ENCODE assay signal across 1 cellular context in genomic region chr10:84291389-84291788, GRCh38.
A peak's percentile ranks its signal among the peaks of the same experiment; 100 is the strongest.
TF ChIP-seq lines count a peak whose summit lies in the region.

No MANE protein-coding gene starts in this region.

TF ChIP-seq in WTC11, 78 proteins besides CTCF, POLR2A, EP300 and RAD21 (continued from another document):
- peak; percentile 23; the same call in 1 of the 2 replicates for TF ChIP-seq MXD4 (CRISPR knock-in tag; IDR thresholded peaks at IDR 0.05; ENCODE audit: borderline replicate concordance)
- TF ChIP-seq, protein P1, sequence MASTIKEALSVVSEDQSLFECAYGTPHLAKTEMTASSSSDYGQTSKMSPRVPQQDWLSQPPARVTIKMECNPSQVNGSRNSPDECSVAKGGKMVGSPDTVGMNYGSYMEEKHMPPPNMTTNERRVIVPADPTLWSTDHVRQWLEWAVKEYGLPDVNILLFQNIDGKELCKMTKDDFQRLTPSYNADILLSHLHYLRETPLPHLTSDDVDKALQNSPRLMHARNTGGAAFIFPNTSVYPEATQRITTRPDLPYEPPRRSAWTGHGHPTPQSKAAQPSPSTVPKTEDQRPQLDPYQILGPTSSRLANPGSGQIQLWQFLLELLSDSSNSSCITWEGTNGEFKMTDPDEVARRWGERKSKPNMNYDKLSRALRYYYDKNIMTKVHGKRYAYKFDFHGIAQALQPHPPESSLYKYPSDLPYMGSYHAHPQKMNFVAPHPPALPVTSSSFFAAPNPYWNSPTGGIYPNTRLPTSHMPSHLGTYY (CRISPR knock-in tag; IDR thresholded peaks at IDR 0.05) = peak; percentile 77; the same call in 1 of the 2 replicates
- TF ChIP-seq, protein P2, sequence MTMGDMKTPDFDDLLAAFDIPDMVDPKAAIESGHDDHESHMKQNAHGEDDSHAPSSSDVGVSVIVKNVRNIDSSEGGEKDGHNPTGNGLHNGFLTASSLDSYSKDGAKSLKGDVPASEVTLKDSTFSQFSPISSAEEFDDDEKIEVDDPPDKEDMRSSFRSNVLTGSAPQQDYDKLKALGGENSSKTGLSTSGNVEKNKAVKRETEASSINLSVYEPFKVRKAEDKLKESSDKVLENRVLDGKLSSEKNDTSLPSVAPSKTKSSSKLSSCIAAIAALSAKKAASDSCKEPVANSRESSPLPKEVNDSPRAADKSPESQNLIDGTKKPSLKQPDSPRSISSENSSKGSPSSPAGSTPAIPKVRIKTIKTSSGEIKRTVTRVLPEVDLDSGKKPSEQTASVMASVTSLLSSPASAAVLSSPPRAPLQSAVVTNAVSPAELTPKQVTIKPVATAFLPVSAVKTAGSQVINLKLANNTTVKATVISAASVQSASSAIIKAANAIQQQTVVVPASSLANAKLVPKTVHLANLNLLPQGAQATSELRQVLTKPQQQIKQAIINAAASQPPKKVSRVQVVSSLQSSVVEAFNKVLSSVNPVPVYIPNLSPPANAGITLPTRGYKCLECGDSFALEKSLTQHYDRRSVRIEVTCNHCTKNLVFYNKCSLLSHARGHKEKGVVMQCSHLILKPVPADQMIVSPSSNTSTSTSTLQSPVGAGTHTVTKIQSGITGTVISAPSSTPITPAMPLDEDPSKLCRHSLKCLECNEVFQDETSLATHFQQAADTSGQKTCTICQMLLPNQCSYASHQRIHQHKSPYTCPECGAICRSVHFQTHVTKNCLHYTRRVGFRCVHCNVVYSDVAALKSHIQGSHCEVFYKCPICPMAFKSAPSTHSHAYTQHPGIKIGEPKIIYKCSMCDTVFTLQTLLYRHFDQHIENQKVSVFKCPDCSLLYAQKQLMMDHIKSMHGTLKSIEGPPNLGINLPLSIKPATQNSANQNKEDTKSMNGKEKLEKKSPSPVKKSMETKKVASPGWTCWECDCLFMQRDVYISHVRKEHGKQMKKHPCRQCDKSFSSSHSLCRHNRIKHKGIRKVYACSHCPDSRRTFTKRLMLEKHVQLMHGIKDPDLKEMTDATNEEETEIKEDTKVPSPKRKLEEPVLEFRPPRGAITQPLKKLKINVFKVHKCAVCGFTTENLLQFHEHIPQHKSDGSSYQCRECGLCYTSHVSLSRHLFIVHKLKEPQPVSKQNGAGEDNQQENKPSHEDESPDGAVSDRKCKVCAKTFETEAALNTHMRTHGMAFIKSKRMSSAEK (CRISPR knock-in tag; IDR thresholded peaks at IDR 0.05; ENCODE audit: borderline replicate concordance) = no peak
- no peak for TF ChIP-seq ZNF263 (CRISPR knock-in tag; IDR thresholded peaks at IDR 0.05; ENCODE audit: low read depth)
- TF ChIP-seq TP53 (CRISPR knock-in tag; IDR thresholded peaks at IDR 0.05) = peak; percentile 85; the same call in 1 of the 2 replicates
- TF ChIP-seq ZNF219 (CRISPR knock-in tag; IDR thresholded peaks at IDR 0.05; ENCODE audit: borderline replicate concordance) = peak; percentile 97
- TF ChIP-seq OVOL2 (CRISPR knock-in tag; IDR thresholded peaks at IDR 0.05; ENCODE audit: borderline replicate concordance) = no peak
- TF ChIP-seq PRRX2 (CRISPR knock-in tag; IDR thresholded peaks at IDR 0.05) = peak; percentile 91
- TF ChIP-seq, protein P3, sequence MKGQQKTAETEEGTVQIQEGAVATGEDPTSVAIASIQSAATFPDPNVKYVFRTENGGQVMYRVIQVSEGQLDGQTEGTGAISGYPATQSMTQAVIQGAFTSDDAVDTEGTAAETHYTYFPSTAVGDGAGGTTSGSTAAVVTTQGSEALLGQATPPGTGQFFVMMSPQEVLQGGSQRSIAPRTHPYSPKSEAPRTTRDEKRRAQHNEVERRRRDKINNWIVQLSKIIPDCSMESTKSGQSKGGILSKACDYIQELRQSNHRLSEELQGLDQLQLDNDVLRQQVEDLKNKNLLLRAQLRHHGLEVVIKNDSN (CRISPR knock-in tag; IDR thresholded peaks at IDR 0.05) = peak; percentile 85
- TF ChIP-seq NFYB (CRISPR knock-in tag; conservative IDR thresholded peaks at IDR 0.05; ENCODE audit: low read depth) = peak; percentile 48
- TF ChIP-seq JAZF1 (CRISPR knock-in tag; IDR thresholded peaks at IDR 0.05) = no peak
- peak; percentile 77 for TF ChIP-seq NR2C2 (CRISPR knock-in tag; IDR thresholded peaks at IDR 0.05)
- TF ChIP-seq, protein P4, sequence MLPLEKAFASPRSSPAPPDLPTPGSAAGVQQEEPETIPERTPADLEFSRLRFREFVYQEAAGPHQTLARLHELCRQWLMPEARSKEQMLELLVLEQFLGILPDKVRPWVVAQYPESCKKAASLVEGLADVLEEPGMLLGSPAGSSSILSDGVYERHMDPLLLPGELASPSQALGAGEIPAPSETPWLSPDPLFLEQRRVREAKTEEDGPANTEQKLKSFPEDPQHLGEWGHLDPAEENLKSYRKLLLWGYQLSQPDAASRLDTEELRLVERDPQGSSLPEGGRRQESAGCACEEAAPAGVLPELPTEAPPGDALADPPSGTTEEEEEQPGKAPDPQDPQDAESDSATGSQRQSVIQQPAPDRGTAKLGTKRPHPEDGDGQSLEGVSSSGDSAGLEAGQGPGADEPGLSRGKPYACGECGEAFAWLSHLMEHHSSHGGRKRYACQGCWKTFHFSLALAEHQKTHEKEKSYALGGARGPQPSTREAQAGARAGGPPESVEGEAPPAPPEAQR (CRISPR knock-in tag; IDR thresholded peaks at IDR 0.05) = 0 out of 2 replicates have a peak, but pooled peaks have one; percentile 69
- TF ChIP-seq GRHL2 (CRISPR knock-in tag; IDR thresholded peaks at IDR 0.05; ENCODE audit: insufficient replicate concordance, severe bottlenecking) = no peak
- TF ChIP-seq, protein P5, sequence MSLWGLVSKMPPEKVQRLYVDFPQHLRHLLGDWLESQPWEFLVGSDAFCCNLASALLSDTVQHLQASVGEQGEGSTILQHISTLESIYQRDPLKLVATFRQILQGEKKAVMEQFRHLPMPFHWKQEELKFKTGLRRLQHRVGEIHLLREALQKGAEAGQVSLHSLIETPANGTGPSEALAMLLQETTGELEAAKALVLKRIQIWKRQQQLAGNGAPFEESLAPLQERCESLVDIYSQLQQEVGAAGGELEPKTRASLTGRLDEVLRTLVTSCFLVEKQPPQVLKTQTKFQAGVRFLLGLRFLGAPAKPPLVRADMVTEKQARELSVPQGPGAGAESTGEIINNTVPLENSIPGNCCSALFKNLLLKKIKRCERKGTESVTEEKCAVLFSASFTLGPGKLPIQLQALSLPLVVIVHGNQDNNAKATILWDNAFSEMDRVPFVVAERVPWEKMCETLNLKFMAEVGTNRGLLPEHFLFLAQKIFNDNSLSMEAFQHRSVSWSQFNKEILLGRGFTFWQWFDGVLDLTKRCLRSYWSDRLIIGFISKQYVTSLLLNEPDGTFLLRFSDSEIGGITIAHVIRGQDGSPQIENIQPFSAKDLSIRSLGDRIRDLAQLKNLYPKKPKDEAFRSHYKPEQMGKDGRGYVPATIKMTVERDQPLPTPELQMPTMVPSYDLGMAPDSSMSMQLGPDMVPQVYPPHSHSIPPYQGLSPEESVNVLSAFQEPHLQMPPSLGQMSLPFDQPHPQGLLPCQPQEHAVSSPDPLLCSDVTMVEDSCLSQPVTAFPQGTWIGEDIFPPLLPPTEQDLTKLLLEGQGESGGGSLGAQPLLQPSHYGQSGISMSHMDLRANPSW (CRISPR knock-in tag; conservative IDR thresholded peaks at IDR 0.05; ENCODE audit: low read depth) = 0 out of 2 replicates have a peak, but pooled peaks have one; percentile 51
- peak; percentile 96 for TF ChIP-seq SMAD4 (CRISPR knock-in tag; IDR thresholded peaks at IDR 0.05)
- peak; percentile 68; the same call in 1 of the 2 replicates for TF ChIP-seq MAX (CRISPR knock-in tag; IDR thresholded peaks at IDR 0.05)
- TF ChIP-seq ZMAT4 (CRISPR knock-in tag; IDR thresholded peaks at IDR 0.05) = no peak
- peak; percentile 95 for TF ChIP-seq CREB1 (CRISPR knock-in tag; IDR thresholded peaks at IDR 0.05)
- TF ChIP-seq, protein P6, sequence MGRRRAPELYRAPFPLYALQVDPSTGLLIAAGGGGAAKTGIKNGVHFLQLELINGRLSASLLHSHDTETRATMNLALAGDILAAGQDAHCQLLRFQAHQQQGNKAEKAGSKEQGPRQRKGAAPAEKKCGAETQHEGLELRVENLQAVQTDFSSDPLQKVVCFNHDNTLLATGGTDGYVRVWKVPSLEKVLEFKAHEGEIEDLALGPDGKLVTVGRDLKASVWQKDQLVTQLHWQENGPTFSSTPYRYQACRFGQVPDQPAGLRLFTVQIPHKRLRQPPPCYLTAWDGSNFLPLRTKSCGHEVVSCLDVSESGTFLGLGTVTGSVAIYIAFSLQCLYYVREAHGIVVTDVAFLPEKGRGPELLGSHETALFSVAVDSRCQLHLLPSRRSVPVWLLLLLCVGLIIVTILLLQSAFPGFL (CRISPR knock-in tag; IDR thresholded peaks at IDR 0.05; ENCODE audit: borderline replicate concordance) = peak; percentile 96; the same call in 1 of the 2 replicates
- TF ChIP-seq, protein P7, sequence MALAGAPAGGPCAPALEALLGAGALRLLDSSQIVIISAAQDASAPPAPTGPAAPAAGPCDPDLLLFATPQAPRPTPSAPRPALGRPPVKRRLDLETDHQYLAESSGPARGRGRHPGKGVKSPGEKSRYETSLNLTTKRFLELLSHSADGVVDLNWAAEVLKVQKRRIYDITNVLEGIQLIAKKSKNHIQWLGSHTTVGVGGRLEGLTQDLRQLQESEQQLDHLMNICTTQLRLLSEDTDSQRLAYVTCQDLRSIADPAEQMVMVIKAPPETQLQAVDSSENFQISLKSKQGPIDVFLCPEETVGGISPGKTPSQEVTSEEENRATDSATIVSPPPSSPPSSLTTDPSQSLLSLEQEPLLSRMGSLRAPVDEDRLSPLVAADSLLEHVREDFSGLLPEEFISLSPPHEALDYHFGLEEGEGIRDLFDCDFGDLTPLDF (CRISPR knock-in tag; IDR thresholded peaks at IDR 0.05) = peak; percentile 90; the same call in 1 of the 2 replicates
- peak; percentile 97 for TF ChIP-seq ZNF232 (CRISPR knock-in tag; IDR thresholded peaks at IDR 0.05)
- TF ChIP-seq, protein P8, sequence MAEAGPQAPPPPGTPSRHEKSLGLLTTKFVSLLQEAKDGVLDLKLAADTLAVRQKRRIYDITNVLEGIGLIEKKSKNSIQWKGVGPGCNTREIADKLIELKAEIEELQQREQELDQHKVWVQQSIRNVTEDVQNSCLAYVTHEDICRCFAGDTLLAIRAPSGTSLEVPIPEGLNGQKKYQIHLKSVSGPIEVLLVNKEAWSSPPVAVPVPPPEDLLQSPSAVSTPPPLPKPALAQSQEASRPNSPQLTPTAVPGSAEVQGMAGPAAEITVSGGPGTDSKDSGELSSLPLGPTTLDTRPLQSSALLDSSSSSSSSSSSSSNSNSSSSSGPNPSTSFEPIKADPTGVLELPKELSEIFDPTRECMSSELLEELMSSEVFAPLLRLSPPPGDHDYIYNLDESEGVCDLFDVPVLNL (CRISPR knock-in tag; IDR thresholded peaks at IDR 0.05; ENCODE audit: borderline replicate concordance, low read depth) = peak; percentile 86
- TF ChIP-seq, protein P9, sequence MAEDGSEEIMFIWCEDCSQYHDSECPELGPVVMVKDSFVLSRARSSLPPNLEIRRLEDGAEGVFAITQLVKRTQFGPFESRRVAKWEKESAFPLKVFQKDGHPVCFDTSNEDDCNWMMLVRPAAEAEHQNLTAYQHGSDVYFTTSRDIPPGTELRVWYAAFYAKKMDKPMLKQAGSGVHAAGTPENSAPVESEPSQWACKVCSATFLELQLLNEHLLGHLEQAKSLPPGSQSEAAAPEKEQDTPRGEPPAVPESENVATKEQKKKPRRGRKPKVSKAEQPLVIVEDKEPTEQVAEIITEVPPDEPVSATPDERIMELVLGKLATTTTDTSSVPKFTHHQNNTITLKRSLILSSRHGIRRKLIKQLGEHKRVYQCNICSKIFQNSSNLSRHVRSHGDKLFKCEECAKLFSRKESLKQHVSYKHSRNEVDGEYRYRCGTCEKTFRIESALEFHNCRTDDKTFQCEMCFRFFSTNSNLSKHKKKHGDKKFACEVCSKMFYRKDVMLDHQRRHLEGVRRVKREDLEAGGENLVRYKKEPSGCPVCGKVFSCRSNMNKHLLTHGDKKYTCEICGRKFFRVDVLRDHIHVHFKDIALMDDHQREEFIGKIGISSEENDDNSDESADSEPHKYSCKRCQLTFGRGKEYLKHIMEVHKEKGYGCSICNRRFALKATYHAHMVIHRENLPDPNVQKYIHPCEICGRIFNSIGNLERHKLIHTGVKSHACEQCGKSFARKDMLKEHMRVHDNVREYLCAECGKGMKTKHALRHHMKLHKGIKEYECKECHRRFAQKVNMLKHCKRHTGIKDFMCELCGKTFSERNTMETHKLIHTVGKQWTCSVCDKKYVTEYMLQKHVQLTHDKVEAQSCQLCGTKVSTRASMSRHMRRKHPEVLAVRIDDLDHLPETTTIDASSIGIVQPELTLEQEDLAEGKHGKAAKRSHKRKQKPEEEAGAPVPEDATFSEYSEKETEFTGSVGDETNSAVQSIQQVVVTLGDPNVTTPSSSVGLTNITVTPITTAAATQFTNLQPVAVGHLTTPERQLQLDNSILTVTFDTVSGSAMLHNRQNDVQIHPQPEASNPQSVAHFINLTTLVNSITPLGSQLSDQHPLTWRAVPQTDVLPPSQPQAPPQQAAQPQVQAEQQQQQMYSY (CRISPR knock-in tag; IDR thresholded peaks at IDR 0.05) = no peak
- TF ChIP-seq, protein P10, sequence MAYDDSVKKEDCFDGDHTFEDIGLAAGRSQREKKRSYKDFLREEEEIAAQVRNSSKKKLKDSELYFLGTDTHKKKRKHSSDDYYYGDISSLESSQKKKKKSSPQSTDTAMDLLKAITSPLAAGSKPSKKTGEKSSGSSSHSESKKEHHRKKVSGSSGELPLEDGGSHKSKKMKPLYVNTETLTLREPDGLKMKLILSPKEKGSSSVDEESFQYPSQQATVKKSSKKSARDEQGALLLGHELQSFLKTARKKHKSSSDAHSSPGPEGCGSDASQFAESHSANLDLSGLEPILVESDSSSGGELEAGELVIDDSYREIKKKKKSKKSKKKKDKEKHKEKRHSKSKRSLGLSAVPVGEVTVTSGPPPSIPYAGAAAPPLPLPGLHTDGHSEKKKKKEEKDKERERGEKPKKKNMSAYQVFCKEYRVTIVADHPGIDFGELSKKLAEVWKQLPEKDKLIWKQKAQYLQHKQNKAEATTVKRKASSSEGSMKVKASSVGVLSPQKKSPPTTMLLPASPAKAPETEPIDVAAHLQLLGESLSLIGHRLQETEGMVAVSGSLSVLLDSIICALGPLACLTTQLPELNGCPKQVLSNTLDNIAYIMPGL (CRISPR knock-in tag; IDR thresholded peaks at IDR 0.05) = no peak
- peak; percentile 83; the same call in 1 of the 2 replicates for TF ChIP-seq MLX (CRISPR knock-in tag; IDR thresholded peaks at IDR 0.05)
- no peak for TF ChIP-seq ZNF671 (CRISPR knock-in tag; IDR thresholded peaks at IDR 0.05)
- peak; percentile 85; the same call in 1 of the 2 replicates for TF ChIP-seq TCF7 (CRISPR knock-in tag; IDR thresholded peaks at IDR 0.05; ENCODE audit: low read depth)
